In the genomic region with DNA sequence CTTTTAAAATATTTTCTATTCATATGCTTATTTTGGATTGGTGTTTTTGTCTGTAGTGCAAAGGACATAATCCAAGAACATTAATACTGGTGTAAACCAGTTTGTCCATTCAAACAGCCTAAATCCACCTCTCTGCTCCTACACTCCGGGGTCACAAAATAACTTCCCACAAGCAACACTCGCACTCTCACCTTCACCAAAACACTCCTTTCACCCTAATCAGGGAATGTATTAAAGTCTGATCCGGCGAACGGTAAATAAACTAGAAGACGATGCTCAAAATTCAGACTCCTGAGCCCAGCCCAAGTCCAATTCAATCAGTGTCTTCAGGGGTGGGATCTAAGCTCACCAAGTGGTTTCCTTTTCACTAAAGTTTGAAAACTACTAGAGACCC, we compare ENCODE assay signal across 8 cellular contexts. TPM values are rescaled to one million over a fixed set of nuclear protein-coding genes. Genes with fewer than 3 reads are reported as not detected.
DNase-seq lines count a peak whose midpoint lies in the region; ATAC-seq and TF ChIP-seq lines count a peak whose summit lies in the region.

No MANE protein-coding gene starts in this region.

- TF ChIP-seq CTCF in GM13976 (IDR thresholded peaks at IDR 0.05; ENCODE audit: borderline replicate concordance, control extremely low read depth, extremely low read depth, insufficient read depth, missing control alignments) (no peak), OCI-LY3 (IDR thresholded peaks at IDR 0.05; ENCODE audit: low read depth, low read length) (no peak)

- DNase-seq in GM13976 (ENCODE audit: low spot score) (peak; percentile 26), naive B cell (no peak), cerebellar nuclear complex (lab: John Stamatoyannopoulos, UW) (no peak)
- DNase-seq in effector memory CD4-positive, alpha-beta T cell = no peak
- no peak for DNase-seq in stimulated activated CD4-positive, alpha-beta T cell treated with anti-CD3 and anti-CD28 coated beads, Interleukin-1b, Interleukin-23, amount 100 ng/mL, for 48 hours

- no peaks in the 10 kb centered on the region for H4K20me1 ChIP-seq in OCI-LY3 (ENCODE audit: insufficient read depth, low read length)

- H3K4me1 Mint-ChIP-seq in naive B cell = peaks cover 26 to 59% (median 48%) of the 10 kb centered on the region in 3 donors

- peak overlapping the region; percentile 98 to 100 (median 98) for H3K27ac Mint-ChIP-seq in naive B cell

- peak overlapping the region; percentile 98 to 100 (median 100) for H3K4me3 Mint-ChIP-seq in naive B cell

- no peaks in the 10 kb centered on the region for H3K9me3 ChIP-seq in OCI-LY3 (ENCODE audit: insufficient read depth, low read length)
- H3K9me3 ChIP-seq in effector memory CD4-positive, alpha-beta T cell (ENCODE audit: control insufficient read depth, low read length) = no peaks in the 10 kb centered on the region

- H2AFZ ChIP-seq in OCI-LY3 (ENCODE audit: low read depth, low read length) = peak overlapping the region; percentile 97

- H3K4me2 ChIP-seq in OCI-LY3 (ENCODE audit: low read length) = peak overlapping the region; percentile 71

- no peaks in the 10 kb centered on the region for H3K36me3 Mint-ChIP-seq in naive B cell

- H3K9me3 Mint-ChIP-seq in naive B cell = no peaks in the 10 kb centered on the region

- ATAC-seq in naive B cell (ENCODE audit: low read depth in 2 of 2) (peak in 1 of 2 donors; percentile 2), HG02970 (IDR thresholded peaks at IDR 0.05; ENCODE audit: low FRiP score, unreplicated experiment) (no peak), GM21576 (IDR thresholded peaks at IDR 0.05; ENCODE audit: unreplicated experiment) (no peak)

- peaks cover 28% of the 10 kb centered on the region for H3K79me2 ChIP-seq in OCI-LY3 (ENCODE audit: low read length)

- H3K9ac ChIP-seq in OCI-LY3 (ENCODE audit: low read length) = peak overlapping the region; percentile 95

- in situ Hi-C loops in GM13976 (cut with MboI; ENCODE audit: low sequenced_read_pairs, unreplicated experiment) = loop anchor here (10.0 kb wide), 1 partner anchor 61 kb away; no protein-coding TSS in a partner anchor

- H3K4me1 ChIP-seq in OCI-LY3 (ENCODE audit: low read length) = peaks cover 5% of the 10 kb centered on the region; the same call in 1 of the 2 replicates
- H3K4me1 ChIP-seq in effector memory CD4-positive, alpha-beta T cell (ENCODE audit: control insufficient read depth, insufficient read depth, low read length, poor library complexity, severe bottlenecking) = peaks cover 5% of the 10 kb centered on the region

- H3K4me3 ChIP-seq in OCI-LY3 (ENCODE audit: low read length) = peak overlapping the region; percentile 97
- peak overlapping the region; percentile 87 for H3K4me3 ChIP-seq in effector memory CD4-positive, alpha-beta T cell (ENCODE audit: insufficient read depth, low read depth, low read length, poor library complexity, severe bottlenecking)

- H3K36me3 ChIP-seq in OCI-LY3 (replicated peaks; ENCODE audit: low read depth, low read length) = no peaks in the 10 kb centered on the region
- no peaks in the 10 kb centered on the region for H3K36me3 ChIP-seq in effector memory CD4-positive, alpha-beta T cell (ENCODE audit: control insufficient read depth, insufficient read depth, low read length)

- H3K27ac ChIP-seq in OCI-LY3 (ENCODE audit: low read length) = peak overlapping the region; percentile 65; the same call in 1 of the 2 replicates
- H3K27ac ChIP-seq in effector memory CD4-positive, alpha-beta T cell (ENCODE audit: insufficient read depth, low read length, poor library complexity, severe bottlenecking) = peak overlapping the region; percentile 81

- H3K27me3 ChIP-seq in OCI-LY3 (ENCODE audit: low read depth, low read length) = no peaks in the 10 kb centered on the region; the same call in 1 of the 2 replicates
- H3K27me3 ChIP-seq in effector memory CD4-positive, alpha-beta T cell (replicated peaks; ENCODE audit: control insufficient read depth, insufficient read depth, low read length, poor library complexity, severe bottlenecking) = no peaks in the 10 kb centered on the region

- no peaks in the 10 kb centered on the region for H3K27me3 Mint-ChIP-seq in naive B cell

RNA-seq across cellular contexts. Expression of gene AP3B1, which starts 0.6 kb away (rescaled TPM):
- 100 to 1,000 TPM in 3 of 6 donors, 10 to 100 TPM in 3; 57.1 to 152 (median 98.9) TPM for polyA plus RNA-seq in naive B cell (ENCODE audit: low read depth in 6 of 6)
